Comparison of ENCODE assay signal across 1 cellular context in the genomic region with DNA sequence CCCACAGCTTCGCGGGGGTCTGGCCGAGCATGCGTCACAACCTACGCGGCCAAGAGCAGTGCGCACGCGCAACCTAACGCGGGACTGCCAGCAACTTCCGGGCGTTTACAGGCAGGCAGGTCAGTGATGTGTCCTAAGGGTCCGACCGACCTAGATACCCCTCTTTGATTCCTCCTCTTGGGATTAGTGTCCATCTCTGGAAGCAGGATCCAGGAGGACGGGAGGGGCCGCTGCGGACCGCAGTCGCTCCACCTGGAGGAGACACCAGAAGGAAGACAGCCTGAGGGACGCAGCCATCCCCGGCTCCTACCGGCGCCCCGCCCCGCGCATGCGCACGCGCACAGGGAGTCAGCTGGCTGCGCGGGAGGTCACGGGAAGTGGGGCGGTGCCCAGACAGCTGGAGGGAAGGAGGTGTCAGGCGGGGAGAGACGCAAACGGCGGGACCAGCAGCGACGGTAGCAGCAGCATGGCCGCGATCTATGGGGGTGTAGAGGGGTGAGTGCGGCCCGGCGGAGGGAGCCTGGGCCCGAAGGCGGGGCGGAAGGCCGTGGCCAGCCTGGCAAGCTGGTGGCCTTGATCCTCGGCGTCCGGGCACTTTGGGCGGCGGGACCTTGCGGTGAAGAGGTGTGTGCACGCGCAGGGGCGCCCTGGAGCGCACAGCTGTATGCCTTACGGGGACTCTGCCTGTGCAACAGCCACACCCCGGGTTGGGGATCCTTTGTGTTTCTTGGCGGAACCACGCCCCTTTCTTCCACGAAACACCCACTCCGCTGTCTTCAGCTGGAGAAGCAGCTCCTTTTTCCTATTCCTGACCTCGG.
A peak's percentile ranks its signal among the peaks of the same experiment; 100 is the strongest.
TF ChIP-seq lines count a peak whose summit lies in the region.

TSS of gene NAGK (plus strand) at position 431 of the 818 bp plus-strand sequence. CDS start at position 467, 36 bp downstream.

TF ChIP-seq in HepG2, 621 proteins besides CTCF, POLR2A, EP300 and RAD21 (continued from another document and continues in another):
- TF ChIP-seq, protein P1, sequence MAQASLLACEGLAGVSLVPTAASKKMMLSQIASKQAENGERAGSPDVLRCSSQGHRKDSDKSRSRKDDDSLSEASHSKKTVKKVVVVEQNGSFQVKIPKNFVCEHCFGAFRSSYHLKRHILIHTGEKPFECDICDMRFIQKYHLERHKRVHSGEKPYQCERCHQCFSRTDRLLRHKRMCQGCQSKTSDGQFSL (CRISPR knock-in tag; IDR thresholded peaks at IDR 0.05): peak; percentile 92
- TF ChIP-seq HMGA1 (CRISPR knock-in tag; conservative IDR thresholded peaks at IDR 0.05) (no peak), THRA (CRISPR knock-in tag; IDR thresholded peaks at IDR 0.05; ENCODE audit: borderline replicate concordance) (peak; percentile 83), HOXA3 (CRISPR knock-in tag; IDR thresholded peaks at IDR 0.05) (peak; percentile 88), FOXK2 (IDR thresholded peaks at IDR 0.05) (no peak), REPIN1 (CRISPR knock-in tag; IDR thresholded peaks at IDR 0.05; ENCODE audit: borderline replicate concordance, low read depth) (peak; percentile 97), ZNF766 (CRISPR knock-in tag; IDR thresholded peaks at IDR 0.05; ENCODE audit: borderline replicate concordance) (peak; percentile 92; the same call in 1 of the 2 replicates), ZSCAN31 (CRISPR knock-in tag; IDR thresholded peaks at IDR 0.05; ENCODE audit: low read depth) (peak; percentile 97), MTF1 (CRISPR knock-in tag; IDR thresholded peaks at IDR 0.05) (0 out of 2 replicates have a peak, but pooled peaks have one; percentile 68), RNF219 (CRISPR knock-in tag; IDR thresholded peaks at IDR 0.05) (peak; percentile 98), ZNF556 (CRISPR knock-in tag; IDR thresholded peaks at IDR 0.05; ENCODE audit: borderline replicate concordance) (peak; percentile 97), NKX3-1 (CRISPR knock-in tag; IDR thresholded peaks at IDR 0.05) (peak; percentile 85), ZNF24 (IDR thresholded peaks at IDR 0.05) (no peak), EED (CRISPR knock-in tag; IDR thresholded peaks at IDR 0.05) (peak; percentile 82; the same call in 1 of the 2 replicates), U2AF1 (optimal IDR thresholded peaks at IDR 0.05; ENCODE audit: low read depth, low read length) (peak; percentile 67), ZNF772 (CRISPR knock-in tag; IDR thresholded peaks at IDR 0.05) (peak; percentile 74), MED1 (CRISPR knock-in tag; IDR thresholded peaks at IDR 0.05) (peak; percentile 88), MYC (CRISPR knock-in tag; IDR thresholded peaks at IDR 0.05; ENCODE audit: borderline replicate concordance) (peak; percentile 93), ZNF883 (CRISPR knock-in tag; IDR thresholded peaks at IDR 0.05; ENCODE audit: not compliant biosample characterization) (peak; percentile 98), EHMT2 (IDR thresholded peaks at IDR 0.05; ENCODE audit: borderline replicate concordance, low read depth, low read length) (no peak), ZNF678 (CRISPR knock-in tag; IDR thresholded peaks at IDR 0.05) (peak; percentile 78; the same call in 1 of the 2 replicates), DBP (CRISPR knock-in tag; IDR thresholded peaks at IDR 0.05; ENCODE audit: not compliant biosample characterization) (peak; percentile 94), ZKSCAN1 (IDR thresholded peaks at IDR 0.05; ENCODE audit: low read length) (no peak), ZFP1 (CRISPR knock-in tag; IDR thresholded peaks at IDR 0.05) (peak; percentile 90), SMAD9 (CRISPR knock-in tag; IDR thresholded peaks at IDR 0.05) (no peak), ZNF703 (CRISPR knock-in tag; IDR thresholded peaks at IDR 0.05; ENCODE audit: borderline replicate concordance) (peak; percentile 87; the same call in 1 of the 2 replicates), TFDP1 (CRISPR knock-in tag; IDR thresholded peaks at IDR 0.05; ENCODE audit: borderline replicate concordance) (peak; percentile 98), ZNF326 (CRISPR knock-in tag; IDR thresholded peaks at IDR 0.05; ENCODE audit: borderline replicate concordance) (no peak), REST (IDR thresholded peaks at IDR 0.05; ENCODE audit: borderline replicate concordance in 1 of 2, low read depth in 1 of 2, low read length in 2 of 2) (0 out of 4 replicates have a peak, but pooled peaks of 1 of the 2 experiments have one; percentile 9), FLYWCH1 (CRISPR knock-in tag; IDR thresholded peaks at IDR 0.05) (peak; percentile 84; the same call in 1 of the 2 replicates)
- TF ChIP-seq, protein P2, sequence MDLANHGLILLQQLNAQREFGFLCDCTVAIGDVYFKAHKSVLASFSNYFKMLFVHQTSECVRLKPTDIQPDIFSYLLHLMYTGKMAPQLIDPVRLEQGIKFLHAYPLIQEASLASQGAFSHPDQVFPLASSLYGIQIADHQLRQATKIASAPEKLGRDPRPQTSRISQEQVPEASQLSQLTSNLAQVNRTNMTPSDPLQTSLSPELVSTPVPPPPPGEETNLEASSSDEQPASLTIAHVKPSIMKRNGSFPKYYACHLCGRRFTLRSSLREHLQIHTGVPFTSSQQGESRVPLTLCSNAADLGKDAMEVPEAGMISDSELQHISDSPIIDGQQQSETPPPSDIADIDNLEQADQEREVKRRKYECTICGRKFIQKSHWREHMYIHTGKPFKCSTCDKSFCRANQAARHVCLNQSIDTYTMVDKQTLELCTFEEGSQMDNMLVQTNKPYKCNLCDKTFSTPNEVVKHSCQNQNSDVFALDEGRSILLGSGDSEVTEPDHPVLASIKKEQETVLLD (CRISPR knock-in tag; IDR thresholded peaks at IDR 0.05; ENCODE audit: low read depth): peak; percentile 92
- TF ChIP-seq, protein P3, sequence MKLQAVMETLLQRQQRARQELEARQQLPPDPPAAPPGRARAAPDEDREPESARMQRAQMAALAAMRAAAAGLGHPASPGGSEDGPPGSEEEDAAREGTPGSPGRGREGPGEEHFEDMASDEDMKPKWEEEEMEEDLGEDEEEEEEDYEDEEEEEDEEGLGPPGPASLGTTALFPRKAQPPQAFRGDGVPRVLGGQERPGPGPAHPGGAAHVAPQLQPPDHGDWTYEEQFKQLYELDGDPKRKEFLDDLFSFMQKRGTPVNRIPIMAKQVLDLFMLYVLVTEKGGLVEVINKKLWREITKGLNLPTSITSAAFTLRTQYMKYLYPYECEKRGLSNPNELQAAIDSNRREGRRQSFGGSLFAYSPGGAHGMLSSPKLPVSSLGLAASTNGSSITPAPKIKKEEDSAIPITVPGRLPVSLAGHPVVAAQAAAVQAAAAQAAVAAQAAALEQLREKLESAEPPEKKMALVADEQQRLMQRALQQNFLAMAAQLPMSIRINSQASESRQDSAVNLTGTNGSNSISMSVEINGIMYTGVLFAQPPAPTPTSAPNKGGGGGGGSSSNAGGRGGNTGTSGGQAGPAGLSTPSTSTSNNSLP (IDR thresholded peaks at IDR 0.05; ENCODE audit: low read depth, low read length): peak; percentile 11; the same call in 1 of the 2 replicates
- TF ChIP-seq, protein P4, sequence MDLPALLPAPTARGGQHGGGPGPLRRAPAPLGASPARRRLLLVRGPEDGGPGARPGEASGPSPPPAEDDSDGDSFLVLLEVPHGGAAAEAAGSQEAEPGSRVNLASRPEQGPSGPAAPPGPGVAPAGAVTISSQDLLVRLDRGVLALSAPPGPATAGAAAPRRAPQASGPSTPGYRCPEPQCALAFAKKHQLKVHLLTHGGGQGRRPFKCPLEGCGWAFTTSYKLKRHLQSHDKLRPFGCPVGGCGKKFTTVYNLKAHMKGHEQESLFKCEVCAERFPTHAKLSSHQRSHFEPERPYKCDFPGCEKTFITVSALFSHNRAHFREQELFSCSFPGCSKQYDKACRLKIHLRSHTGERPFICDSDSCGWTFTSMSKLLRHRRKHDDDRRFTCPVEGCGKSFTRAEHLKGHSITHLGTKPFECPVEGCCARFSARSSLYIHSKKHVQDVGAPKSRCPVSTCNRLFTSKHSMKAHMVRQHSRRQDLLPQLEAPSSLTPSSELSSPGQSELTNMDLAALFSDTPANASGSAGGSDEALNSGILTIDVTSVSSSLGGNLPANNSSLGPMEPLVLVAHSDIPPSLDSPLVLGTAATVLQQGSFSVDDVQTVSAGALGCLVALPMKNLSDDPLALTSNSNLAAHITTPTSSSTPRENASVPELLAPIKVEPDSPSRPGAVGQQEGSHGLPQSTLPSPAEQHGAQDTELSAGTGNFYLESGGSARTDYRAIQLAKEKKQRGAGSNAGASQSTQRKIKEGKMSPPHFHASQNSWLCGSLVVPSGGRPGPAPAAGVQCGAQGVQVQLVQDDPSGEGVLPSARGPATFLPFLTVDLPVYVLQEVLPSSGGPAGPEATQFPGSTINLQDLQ (CRISPR knock-in tag; IDR thresholded peaks at IDR 0.05): peak; percentile 96
